ENCODE assay signal across 8 cellular contexts in genomic region chr20:49916146-49917002, GRCh38. TPM values are rescaled to one million over a fixed set of nuclear protein-coding genes. Genes with fewer than 3 reads are reported as not detected.
DNase-seq lines count a peak whose midpoint lies in the region; ATAC-seq and TF ChIP-seq lines count a peak whose summit lies in the region.

No MANE protein-coding gene starts in this region.

- peak overlapping the region; percentile 100 for H3K27ac ChIP-seq in CD8-positive, alpha-beta memory T cell (ENCODE audit: low read depth, low read length)
- peak overlapping the region; percentile 100 for H3K27ac ChIP-seq in HUES48 (ENCODE audit: low read depth, low read length)

- ATAC-seq in GM18519 (IDR thresholded peaks at IDR 0.05; ENCODE audit: low FRiP score, unreplicated experiment), result no peak

- peak overlapping the region; percentile 97 to 100 (median 100) for H3K27ac Mint-ChIP-seq in CD8-positive, alpha-beta memory T cell
- H3K27ac Mint-ChIP-seq in T-helper 2 cell treated with Interferon-gamma antibody and Interleukin-4, amounts not matched to agents 5 μg/mL and 100 μg/mL, for 36 hours, result peak overlapping the region; percentile 100
- H3K27ac Mint-ChIP-seq in osteocyte (ENCODE audit: unreplicated experiment), result peak overlapping the region; percentile 100

- CTCF ChIA-PET in CD8-positive, alpha-beta memory T cell (lab: Charles Lee), result interaction anchor here (1.1 to 2.0 kb wide), 6 partner anchors 10 to 308 kb away, joined by 3 to 8 read pairs (median 4); partner anchors contain the start of gene RNF114

- H3K36me3 ChIP-seq in CD8-positive, alpha-beta memory T cell (ENCODE audit: insufficient read depth, low read length), result no peaks in the 10 kb centered on the region
- no peaks in the 10 kb centered on the region for H3K36me3 ChIP-seq in HUES48 (ENCODE audit: control insufficient read depth, insufficient read depth, low read length)

- H3K4me3 Mint-ChIP-seq in CD8-positive, alpha-beta memory T cell, result peak overlapping the region; percentile 96 to 100 (median 98)
- peak overlapping the region; percentile 93 for H3K4me3 Mint-ChIP-seq in T-helper 2 cell treated with Interferon-gamma antibody and Interleukin-4, amounts not matched to agents 5 μg/mL and 100 μg/mL, for 36 hours
- peak overlapping the region; percentile 98 for H3K4me3 Mint-ChIP-seq in osteocyte (ENCODE audit: unreplicated experiment)

- peak in 1 of 5 donors; percentile 55 for DNase-seq in CD8-positive, alpha-beta memory T cell
- no peak for DNase-seq in T-helper 2 cell treated with Interferon-gamma antibody and Interleukin-4, amounts not matched to agents 5 μg/mL and 100 μg/mL, for 36 hours (ENCODE audit: low spot score)
- DNase-seq in fibroblast of mammary gland (ENCODE audit: low read depth), result peak; percentile 52
- DNase-seq in osteocyte (ENCODE audit: extremely low spot score, unreplicated experiment), result no peak
- DNase-seq in H4 (ENCODE audit: low spot score), result no peak
- no peak for DNase-seq in NCI-H524 treated with DMSO at 0.1 percent for 48 hours (lab: John Stamatoyannopoulos, UW)

- TF ChIP-seq CTCF in fibroblast of mammary gland (conservative IDR thresholded peaks at IDR 0.05; ENCODE audit: control insufficient read depth, insufficient read depth, low read depth, low read length) (no peak), osteocyte (IDR thresholded peaks at IDR 0.05) (no peak)

- no peaks in the 10 kb centered on the region for H3K27me3 ChIP-seq in CD8-positive, alpha-beta memory T cell (ENCODE audit: insufficient read depth, low read length, poor library complexity, severe bottlenecking)
- no peaks in the 10 kb centered on the region for H3K27me3 ChIP-seq in HUES48 (ENCODE audit: control insufficient read depth, insufficient read depth, low read length)

- peak overlapping the region; percentile 98 for H3K4me3 ChIP-seq in CD8-positive, alpha-beta memory T cell (ENCODE audit: low read length)
- H3K4me3 ChIP-seq in HUES48 (ENCODE audit: low read depth, low read length) (peak overlapping the region; percentile 100), fibroblast of mammary gland (ENCODE audit: control insufficient read depth, low read depth, low read length) (peak overlapping the region; percentile 95)

- H3K9me3 Mint-ChIP-seq in CD8-positive, alpha-beta memory T cell, result no peaks in the 10 kb centered on the region
- H3K9me3 Mint-ChIP-seq in T-helper 2 cell treated with Interferon-gamma antibody and Interleukin-4, amounts not matched to agents 5 μg/mL and 100 μg/mL, for 36 hours, result no peaks in the 10 kb centered on the region
- H3K9me3 Mint-ChIP-seq in osteocyte (ENCODE audit: unreplicated experiment), result no peaks in the 10 kb centered on the region

- H3K9me3 ChIP-seq in CD8-positive, alpha-beta memory T cell (ENCODE audit: low read length), result no peaks in the 10 kb centered on the region
- no peaks in the 10 kb centered on the region for H3K9me3 ChIP-seq in HUES48 (ENCODE audit: control insufficient read depth, insufficient read depth, low read length)

- H3K4me1 ChIP-seq in CD8-positive, alpha-beta memory T cell (ENCODE audit: insufficient read depth, low read length), result peaks cover 36% of the 10 kb centered on the region
- peaks cover 6% of the 10 kb centered on the region for H3K4me1 ChIP-seq in HUES48 (ENCODE audit: control insufficient read depth, insufficient read depth, low read length)

- peaks cover 0 to 10% (median 2%) of the 10 kb centered on the region in 3 donors for H3K36me3 Mint-ChIP-seq in CD8-positive, alpha-beta memory T cell
- no peaks in the 10 kb centered on the region for H3K36me3 Mint-ChIP-seq in T-helper 2 cell treated with Interferon-gamma antibody and Interleukin-4, amounts not matched to agents 5 μg/mL and 100 μg/mL, for 36 hours (ENCODE audit: low read depth)
- no peaks in the 10 kb centered on the region for H3K36me3 Mint-ChIP-seq in osteocyte (ENCODE audit: unreplicated experiment)

- no peaks in the 10 kb centered on the region for H3K27me3 Mint-ChIP-seq in CD8-positive, alpha-beta memory T cell
- no peaks in the 10 kb centered on the region for H3K27me3 Mint-ChIP-seq in T-helper 2 cell treated with Interferon-gamma antibody and Interleukin-4, amounts not matched to agents 5 μg/mL and 100 μg/mL, for 36 hours (ENCODE audit: low read depth)
- no peaks in the 10 kb centered on the region for H3K27me3 Mint-ChIP-seq in osteocyte (ENCODE audit: unreplicated experiment)

- POLR2A ChIA-PET in CD8-positive, alpha-beta memory T cell (lab: Charles Lee), result interaction anchor here (0.6 to 3.2 kb wide), 4 partner anchors 19 to 649 kb away, joined by 3 to 34 read pairs (median 4); partner anchors contain the start of gene RNF114

- peak overlapping the region; percentile 100; the same call in 1 of the 2 replicates for H3K9ac ChIP-seq in HUES48 (ENCODE audit: low read depth, low read length)

- peaks cover 30 to 49% (median 40%) of the 10 kb centered on the region in 3 donors for H3K4me1 Mint-ChIP-seq in CD8-positive, alpha-beta memory T cell
- H3K4me1 Mint-ChIP-seq in T-helper 2 cell treated with Interferon-gamma antibody and Interleukin-4, amounts not matched to agents 5 μg/mL and 100 μg/mL, for 36 hours (ENCODE audit: low read depth), result peaks cover 19% of the 10 kb centered on the region
- H3K4me1 Mint-ChIP-seq in osteocyte (ENCODE audit: unreplicated experiment), result peaks cover 31% of the 10 kb centered on the region

RNA-seq across cellular contexts. Expression of gene SPATA2, which starts 1.0 kb away (rescaled TPM):
- total RNA-seq in CD8-positive, alpha-beta memory T cell, result 10 to 100 TPM; 15.0 to 16.0 TPM
- polyA plus RNA-seq in CD8-positive, alpha-beta memory T cell, result 5.3 TPM
- total RNA-seq in osteocyte, result 6.6 and 7.1 TPM in 2 replicates
- total RNA-seq in H4 (2014; rRNA removed; shearing (Covaris generic)), result 3.2 and 3.3 TPM in 2 replicates

RNA-seq across cellular contexts. Expression of gene RNF114, which starts 19.8 kb away (rescaled TPM):
- 10 to 100 TPM; 64.0 to 67.1 TPM for total RNA-seq in CD8-positive, alpha-beta memory T cell
- polyA plus RNA-seq in CD8-positive, alpha-beta memory T cell, result 112 TPM
- total RNA-seq in osteocyte, result 64.9 and 65.1 TPM in 2 replicates
- 152 and 183 TPM in 2 replicates for total RNA-seq in H4 (2014; rRNA removed; shearing (Covaris generic))
